10 cellular contexts compared by ENCODE assay signal in genomic region chr4:101806914-101807313, GRCh38. TPM values are rescaled to one million over a fixed set of nuclear protein-coding genes. Genes with fewer than 3 reads are reported as not detected.
DNase-seq lines count a peak whose midpoint lies in the region; ATAC-seq, FAIRE-seq and TF ChIP-seq lines count a peak whose summit lies in the region.
"Had no signal": no experiment of that assay in that cellular context is flagged by ENCODE, and none has a peak within 500 bp of the region (broad histone marks: within the 10 kb centered on the region; RNA-seq: fewer than 3 reads in every experiment).

No MANE protein-coding gene starts in this region.

- in situ Hi-C loops in KBM-7 (cut with MboI; ENCODE audit: low pct_unique_long_range_greater_than_20kb, low sequenced_read_pairs), result no loop called here

- DNase-seq in KBM-7, result peak; percentile 23
- no peak for DNase-seq in kidney
- no peak for DNase-seq in NOMO-1 treated with DMSO at 0.1 percent for 48 hours (lab: John Stamatoyannopoulos, UW; ENCODE audit: unreplicated experiment)
- DNase-seq in upper lobe of right lung, result no peak
- no peak for DNase-seq in stimulated activated CD8-positive, alpha-beta memory T cell treated with anti-CD3 and anti-CD28 coated beads, Interleukin-4, amount 100 ng/mL, for 48 hours
- no peak for DNase-seq in NCI-H82 (lab: John Stamatoyannopoulos, UW)
- DNase-seq: colonic mucosa, SW 1271 had no signal

- H3K27ac ChIP-seq in kidney (ENCODE audit: low read depth in 2 of 2, low read length in 2 of 2) (no peak overlapping the region), upper lobe of right lung (no peak overlapping the region)
- H3K27ac ChIP-seq: colonic mucosa had no signal

- intact Hi-C loops in kidney (cut with DNase I), result no loop called here
- intact Hi-C loops in upper lobe of right lung (cut with DNase I), result no loop called here

- H3K36me3 ChIP-seq in kidney (ENCODE audit: control insufficient read depth in 1 of 2, insufficient read depth in 2 of 2, low read length in 2 of 2), result no peaks in the 10 kb centered on the region
- no peaks in the 10 kb centered on the region for H3K36me3 ChIP-seq in upper lobe of right lung
- H3K36me3 ChIP-seq: colonic mucosa had no signal

- H3K4me3 ChIP-seq in kidney (ENCODE audit: low read length in 2 of 2) (peak overlapping the region in 1 of 2 donors; percentile 35), upper lobe of right lung (no peak overlapping the region)
- H3K4me3 ChIP-seq: colonic mucosa had no signal

- peak overlapping the region in 1 of 2 donors; percentile 13 for H3K9ac ChIP-seq in kidney (ENCODE audit: low read length in 2 of 2)

- H3K9me3 ChIP-seq in kidney (ENCODE audit: control insufficient read depth in 1 of 2, low read length in 2 of 2), result no peaks in the 10 kb centered on the region
- H3K9me3 ChIP-seq in upper lobe of right lung, result no peaks in the 10 kb centered on the region
- H3K9me3 ChIP-seq: colonic mucosa had no signal

- no peak for TF ChIP-seq POLR2A in GM18505 (IDR thresholded peaks at IDR 0.05; ENCODE audit: borderline replicate concordance, extremely low read depth, insufficient read depth, insufficient read length)

- peak; percentile 99 for ATAC-seq in GM18505 (IDR thresholded peaks at IDR 0.05; ENCODE audit: unreplicated experiment)
- ATAC-seq in GM21786 (IDR thresholded peaks at IDR 0.05; ENCODE audit: unreplicated experiment), result peak; percentile 98
- no peak for ATAC-seq in upper lobe of right lung

- no peaks in the 10 kb centered on the region for H3K27me3 ChIP-seq in upper lobe of right lung
- H3K27me3 ChIP-seq: colonic mucosa had no signal

- FAIRE-seq in kidney (lab: Jason Lieb, UNC), result peak; percentile 13

- no peak for TF ChIP-seq CTCF in kidney (IDR thresholded peaks at IDR 0.05; ENCODE audit: borderline replicate concordance, extremely low read depth, insufficient read depth)
- TF ChIP-seq CTCF in upper lobe of right lung (IDR thresholded peaks at IDR 0.05), result no peak

- peaks cover 0 to 4% of the 10 kb centered on the region in 2 donors for H3K4me1 ChIP-seq in kidney (ENCODE audit: control insufficient read depth in 1 of 2, insufficient read depth in 1 of 2, low read depth in 1 of 2, low read length in 2 of 2)
- no peaks in the 10 kb centered on the region for H3K4me1 ChIP-seq in upper lobe of right lung
- H3K4me1 ChIP-seq: colonic mucosa had no signal

RNA-seq across cellular contexts. Expression of gene BANK1, which starts 16.4 kb away (rescaled TPM):
- total RNA-seq in kidney (7.4 TPM), upper lobe of right lung (12.6 TPM)
- polyA plus RNA-seq in kidney (ENCODE audit: insufficient read depth, low read depth, low replicate concordance), result 1.8 TPM
